13 cellular contexts compared by ENCODE assay signal in genomic region chr20:34074101-34074760, GRCh38. TPM values are rescaled to one million over a fixed set of nuclear protein-coding genes. Genes with fewer than 3 reads are reported as not detected.
DNase-seq lines count a peak whose midpoint lies in the region; ATAC-seq and TF ChIP-seq lines count a peak whose summit lies in the region.
"Had no signal": no experiment of that assay in that cellular context is flagged by ENCODE, and none has a peak within 500 bp of the region (broad histone marks: within the 10 kb centered on the region; RNA-seq: fewer than 3 reads in every experiment).

No MANE protein-coding gene starts in this region.

- peaks cover 28% of the 10 kb centered on the region for H3K36me3 ChIP-seq in A673 (ENCODE audit: insufficient read depth, low read length, poor library complexity, severe bottlenecking)
- H3K36me3 ChIP-seq in heart right ventricle, result peaks cover 0 to 78% (median 20%) of the 10 kb centered on the region in 9 donors
- H3K36me3 ChIP-seq in esophagus squamous epithelium, result peaks cover 13 to 73% (median 21%) of the 10 kb centered on the region in 3 donors

- H3K27me3 Mint-ChIP-seq in WTC11 (ENCODE audit: low read depth), result no peaks in the 10 kb centered on the region

- H3K4me1 Mint-ChIP-seq in WTC11, result peaks cover 11% of the 10 kb centered on the region

- no peak overlapping the region for H3K4me3 Mint-ChIP-seq in WTC11

- CTCF ChIA-PET in A673 (lab: Charles Lee), result no interaction called here
- CTCF ChIA-PET in WTC11 (lab: Charles Lee), result interaction anchor here (1.0 to 2.5 kb wide), 6 partner anchors 8 to 211 kb away, joined by 3 to 10 read pairs (median 4); no protein-coding TSS in a partner anchor

- peak overlapping the region; percentile 77 for H3K27ac Mint-ChIP-seq in WTC11

- H3K27me3 ChIP-seq in A673 (replicated peaks; ENCODE audit: insufficient read depth, low read depth, low read length, poor library complexity) (no peaks in the 10 kb centered on the region), heart right ventricle (no peaks in the 10 kb centered on the region), esophagus squamous epithelium (no peaks in the 10 kb centered on the region)
- H3K27me3 ChIP-seq: BLaER1 treated with 17β-estradiol and CSF1 and Interleukin-3, amounts not matched to agents 10 nM and 100 nM; hepatocyte; stomach had no signal

- H3K9me3 Mint-ChIP-seq in WTC11, result no peaks in the 10 kb centered on the region

- no peak overlapping the region for H3K4me3 ChIP-seq in A673 (ENCODE audit: low read depth, low read length, poor library complexity, severe bottlenecking)
- no peak overlapping the region for H3K4me3 ChIP-seq in heart right ventricle
- H3K4me3 ChIP-seq in esophagus squamous epithelium, result no peak overlapping the region
- H3K4me3 ChIP-seq: BLaER1 treated with 17β-estradiol and CSF1 and Interleukin-3, amounts not matched to agents 10 nM and 100 nM; hepatocyte; skin epidermis; stomach had no signal

- no peak for TF ChIP-seq POLR2A in esophagus squamous epithelium (IDR thresholded peaks at IDR 0.05)

- no TSS peak for BruUV-seq in A673 (replicated peaks; lab: Mats Ljungman, UMichigan)

- DNase-seq in A673 (ENCODE audit: low spot score) (peak; percentile 16), EL (peak; percentile 56), WTC11 (ENCODE audit: low spot score) (no peak), kidney tubule cell (ENCODE audit: low spot score) (peak; percentile 20), heart right ventricle (no peak), esophagus squamous epithelium (lab: John Stamatoyannopoulos, UW) (no peak)
- DNase-seq: left ventricle myocardium superior, stomach had no signal

- H3K36me3 Mint-ChIP-seq in WTC11, result peaks cover 11% of the 10 kb centered on the region; the same call in 1 of the 2 replicates

- peaks cover 18% of the 10 kb centered on the region for H3K4me1 ChIP-seq in A673 (ENCODE audit: insufficient read depth, low read length, poor library complexity, severe bottlenecking)
- H3K4me1 ChIP-seq in heart right ventricle, result peaks cover 4 to 22% (median 11%) of the 10 kb centered on the region in 9 donors
- H3K4me1 ChIP-seq in esophagus squamous epithelium, result peaks cover 0 to 11% (median 5%) of the 10 kb centered on the region in 3 donors

- WGBS in heart right ventricle, 2 donors, result 84% methylated on average over 7 of the region's 7 CpGs
- 61% methylated on average over 4 of the region's 7 CpGs; no CpG with 5 or more reads in 1 of the 2 donors for WGBS in esophagus squamous epithelium, 2 donors

- POLR2A ChIA-PET in A673 (lab: Charles Lee; ENCODE audit: low non-redundant PET), result no interaction called here
- POLR2A ChIA-PET in WTC11 (lab: Charles Lee), result no interaction called here

- intact Hi-C loops in A673 (cut with micrococcal nuclease; ENCODE audit: unreplicated experiment), result loop anchor here (5.0 kb wide), 1 partner anchor 142 kb away; no protein-coding TSS in a partner anchor
- intact Hi-C loops in heart right ventricle (cut with DNase I), result loop anchor here in 5 of 10 donors (5.0 to 10.0 kb wide), 6 partner anchors 51 to 279 kb away; no protein-coding TSS in a partner anchor
- intact Hi-C loops in esophagus squamous epithelium (cut with DNase I), result no loop called here

- ATAC-seq in WTC11, result no peak
- no peak for ATAC-seq in heart right ventricle
- ATAC-seq in GM18907 (IDR thresholded peaks at IDR 0.05; ENCODE audit: unreplicated experiment), result no peak
- no peak for ATAC-seq in GM21576 (IDR thresholded peaks at IDR 0.05; ENCODE audit: unreplicated experiment)
- ATAC-seq: left ventricle myocardium superior had no signal

- H3K27ac ChIP-seq in A673 (ENCODE audit: low read depth, low read length, poor library complexity, severe bottlenecking) (no peak overlapping the region), heart right ventricle (no peak overlapping the region), esophagus squamous epithelium (no peak overlapping the region)
- H3K27ac ChIP-seq: hepatocyte, stomach had no signal

- TF ChIP-seq CTCF in A673 (conservative IDR thresholded peaks at IDR 0.05; ENCODE audit: low read depth, low read length), result no peak
- no peak for TF ChIP-seq CTCF in WTC11 (IDR thresholded peaks at IDR 0.05)
- TF ChIP-seq CTCF in heart right ventricle (IDR thresholded peaks at IDR 0.05), result no peak
- no peak for TF ChIP-seq CTCF in esophagus squamous epithelium (IDR thresholded peaks at IDR 0.05)

- no peaks in the 10 kb centered on the region for H3K9me3 ChIP-seq in A673 (ENCODE audit: low read depth, low read length, poor library complexity, severe bottlenecking)
- no peaks in the 10 kb centered on the region for H3K9me3 ChIP-seq in heart right ventricle
- H3K9me3 ChIP-seq in esophagus squamous epithelium, result no peaks in the 10 kb centered on the region
- H3K9me3 ChIP-seq: BLaER1 treated with 17β-estradiol and CSF1 and Interleukin-3, amounts not matched to agents 10 nM and 100 nM; stomach had no signal

TF ChIP-seq in WTC11, 78 proteins besides CTCF, POLR2A, EP300 and RAD21:
- TF ChIP-seq ZNF317 (CRISPR knock-in tag; IDR thresholded peaks at IDR 0.05; ENCODE audit: borderline replicate concordance, low read depth) (no peak), ZNF425 (CRISPR knock-in tag; conservative IDR thresholded peaks at IDR 0.05) (no peak), TEAD4 (CRISPR knock-in tag; IDR thresholded peaks at IDR 0.05) (no peak), ARID4B (CRISPR knock-in tag; IDR thresholded peaks at IDR 0.05; ENCODE audit: borderline replicate concordance) (no peak), FOXK1 (CRISPR knock-in tag; IDR thresholded peaks at IDR 0.05) (no peak), NR3C1 (CRISPR knock-in tag; conservative IDR thresholded peaks at IDR 0.05; ENCODE audit: low read depth) (no peak), USF2 (CRISPR knock-in tag; IDR thresholded peaks at IDR 0.05) (no peak), ZNF671 (CRISPR knock-in tag; IDR thresholded peaks at IDR 0.05) (no peak)

RNA-seq across cellular contexts. Expression of gene EIF2S2, which starts 37.8 kb away (rescaled TPM):
- 130 and 142 TPM in 2 replicates for total RNA-seq in A673 (2021)
- 103 to 124 TPM (median 104 TPM) in 3 replicates for total RNA-seq in WTC11 (2021)
- 10 to 100 TPM; 32.4 to 59.7 (median 41.1) TPM for total RNA-seq in heart right ventricle
- polyA plus RNA-seq in heart right ventricle, result 10 to 100 TPM; 22.2 to 67.7 TPM
- 10 to 100 TPM; 39.0 to 79.3 (median 64.4) TPM for total RNA-seq in esophagus squamous epithelium

Comparison
In these comparisons a context has a peak if more than half of its experiments do, and no peak if none do; other contexts are left out.
1. DNase-seq: peak in A673 (single experiment), EL (single experiment) and kidney tubule cell (single experiment); none in WTC11 (single experiment), heart right ventricle (0 of 2) and esophagus squamous epithelium (single experiment).